7 cellular contexts compared by ENCODE assay signal in the genomic region with DNA sequence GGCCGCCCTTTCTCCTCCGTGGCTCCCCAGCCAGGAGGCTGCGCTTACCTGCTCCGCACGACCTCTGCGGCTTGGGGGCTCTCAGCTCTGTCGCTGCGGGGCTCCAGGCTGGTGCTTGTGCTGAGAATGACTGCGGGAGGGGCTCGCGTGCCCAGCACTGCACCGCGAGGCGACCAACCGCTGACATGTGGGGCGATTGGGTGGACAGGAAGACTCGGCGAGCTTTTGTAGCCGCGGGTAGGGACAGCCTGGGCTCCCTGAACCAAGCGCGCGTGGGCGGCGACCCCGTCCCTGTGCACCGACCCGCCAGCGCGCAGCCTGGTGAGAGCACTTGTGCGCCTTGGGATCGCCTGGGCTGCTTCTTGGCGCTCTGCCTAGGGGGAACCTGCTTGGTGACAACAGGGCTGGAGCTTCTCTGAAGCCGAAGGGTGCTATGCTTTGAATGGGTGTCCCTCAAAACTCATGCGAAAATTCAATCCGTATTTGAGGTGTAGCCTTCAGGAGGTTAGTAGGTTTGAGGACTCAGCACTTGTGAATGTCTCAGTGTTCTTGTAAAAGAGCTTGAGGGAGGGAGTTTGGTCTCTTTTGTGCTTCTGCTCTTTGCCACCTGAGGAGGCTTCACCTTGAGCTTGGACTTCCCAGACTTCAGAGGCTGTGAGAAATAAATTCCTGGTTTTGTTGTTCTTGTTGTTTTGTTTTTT. TPM values are rescaled to one million over a fixed set of nuclear protein-coding genes. Genes with fewer than 3 reads are reported as not detected.
DNase-seq lines count a peak whose midpoint lies in the region; ATAC-seq and TF ChIP-seq lines count a peak whose summit lies in the region.

No MANE protein-coding gene starts in this region.

- H3K9me3 ChIP-seq in neural cell (ENCODE audit: low read length) (no peaks in the 10 kb centered on the region), MG63 (peaks cover 11% of the 10 kb centered on the region)

- H3K4me2 ChIP-seq in neural cell (ENCODE audit: low read length): no peak overlapping the region

- H3F3A ChIP-seq in neural cell (ENCODE audit: insufficient read depth, low read length, poor library complexity, severe bottlenecking): no peaks in the 10 kb centered on the region

- no peaks in the 10 kb centered on the region for H3K79me2 ChIP-seq in neural cell (replicated peaks; ENCODE audit: insufficient read depth, low read length)

- H3K4me3 ChIP-seq in neural cell (ENCODE audit: low read length): peak overlapping the region; percentile 65
- H3K4me3 ChIP-seq in MG63: no peak overlapping the region

- no peaks in the 10 kb centered on the region for H3K9me2 ChIP-seq in neural cell (ENCODE audit: insufficient read depth, low read length)

- TF ChIP-seq RAD21 in neural cell (conservative IDR thresholded peaks at IDR 0.05): no peak

- H4K20me1 ChIP-seq in neural cell (ENCODE audit: insufficient read depth): no peaks in the 10 kb centered on the region

- no peak for TF ChIP-seq CTCF in neural cell (IDR thresholded peaks at IDR 0.05; ENCODE audit: poor library complexity, severe bottlenecking)

- peaks cover 18% of the 10 kb centered on the region for H3K27me3 ChIP-seq in neural cell (ENCODE audit: insufficient read depth, low read depth, low read length)
- no peaks in the 10 kb centered on the region; the same call in 1 of the 2 replicates for H3K27me3 ChIP-seq in MG63

- H3K36me3 ChIP-seq in neural cell (ENCODE audit: insufficient read depth, low read length) (no peaks in the 10 kb centered on the region), MG63 (no peaks in the 10 kb centered on the region)

- DNase-seq in NCI-H1092 (lab: John Stamatoyannopoulos, UW): peak; percentile 9
- DNase-seq in dermis blood vessel endothelial cell: peak; percentile 23
- DNase-seq in NCI-H446 (lab: John Stamatoyannopoulos, UW): no peak
- no peak for DNase-seq in MG63
- DNase-seq in NCI-H187 (lab: John Stamatoyannopoulos, UW): no peak

- peak; percentile 56 for ATAC-seq in GM18868 (IDR thresholded peaks at IDR 0.05; ENCODE audit: unreplicated experiment)

- peak overlapping the region; percentile 14 for H3K9ac ChIP-seq in neural cell (ENCODE audit: low read length)

- no peak for TF ChIP-seq EP300 in neural cell (conservative IDR thresholded peaks at IDR 0.05; ENCODE audit: poor library complexity, severe bottlenecking)

- no peak overlapping the region for H3K27ac ChIP-seq in neural cell (ENCODE audit: low read length)

- no peak overlapping the region for H2AFZ ChIP-seq in neural cell (ENCODE audit: low read depth, low read length)

TF ChIP-seq in neural cell, 6 proteins besides CTCF, POLR2A, EP300 and RAD21:
- TF ChIP-seq, protein P1, sequence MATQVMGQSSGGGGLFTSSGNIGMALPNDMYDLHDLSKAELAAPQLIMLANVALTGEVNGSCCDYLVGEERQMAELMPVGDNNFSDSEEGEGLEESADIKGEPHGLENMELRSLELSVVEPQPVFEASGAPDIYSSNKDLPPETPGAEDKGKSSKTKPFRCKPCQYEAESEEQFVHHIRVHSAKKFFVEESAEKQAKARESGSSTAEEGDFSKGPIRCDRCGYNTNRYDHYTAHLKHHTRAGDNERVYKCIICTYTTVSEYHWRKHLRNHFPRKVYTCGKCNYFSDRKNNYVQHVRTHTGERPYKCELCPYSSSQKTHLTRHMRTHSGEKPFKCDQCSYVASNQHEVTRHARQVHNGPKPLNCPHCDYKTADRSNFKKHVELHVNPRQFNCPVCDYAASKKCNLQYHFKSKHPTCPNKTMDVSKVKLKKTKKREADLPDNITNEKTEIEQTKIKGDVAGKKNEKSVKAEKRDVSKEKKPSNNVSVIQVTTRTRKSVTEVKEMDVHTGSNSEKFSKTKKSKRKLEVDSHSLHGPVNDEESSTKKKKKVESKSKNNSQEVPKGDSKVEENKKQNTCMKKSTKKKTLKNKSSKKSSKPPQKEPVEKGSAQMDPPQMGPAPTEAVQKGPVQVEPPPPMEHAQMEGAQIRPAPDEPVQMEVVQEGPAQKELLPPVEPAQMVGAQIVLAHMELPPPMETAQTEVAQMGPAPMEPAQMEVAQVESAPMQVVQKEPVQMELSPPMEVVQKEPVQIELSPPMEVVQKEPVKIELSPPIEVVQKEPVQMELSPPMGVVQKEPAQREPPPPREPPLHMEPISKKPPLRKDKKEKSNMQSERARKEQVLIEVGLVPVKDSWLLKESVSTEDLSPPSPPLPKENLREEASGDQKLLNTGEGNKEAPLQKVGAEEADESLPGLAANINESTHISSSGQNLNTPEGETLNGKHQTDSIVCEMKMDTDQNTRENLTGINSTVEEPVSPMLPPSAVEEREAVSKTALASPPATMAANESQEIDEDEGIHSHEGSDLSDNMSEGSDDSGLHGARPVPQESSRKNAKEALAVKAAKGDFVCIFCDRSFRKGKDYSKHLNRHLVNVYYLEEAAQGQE (IDR thresholded peaks at IDR 0.05; ENCODE audit: borderline replicate concordance): no peak
TF ChIP-seq in neural cell: peak in this region for 0.

RNA-seq across cellular contexts. Expression of a gene that starts 50.4 kb away (rescaled TPM):
- total RNA-seq in dermis blood vessel endothelial cell: 0.60 and 0.68 TPM in 2 replicates
- polyA plus RNA-seq in neural cell: not detected in 2 replicates
- not detected in 2 replicates for polyA minus RNA-seq in neural cell
- total RNA-seq in MG63 (2014; rRNA removed; shearing (Covaris generic); ENCODE audit: low replicate concordance): 3.2 and 16.2 TPM in 2 replicates

Comparison
In these comparisons a context has a peak if more than half of its experiments do, and no peak if none do; other contexts are left out.
1. DNase-seq: peak in NCI-H1092 (single experiment) and dermis blood vessel endothelial cell (single experiment); none in NCI-H446 (0 of 2), MG63 (single experiment) and NCI-H187 (0 of 2).